Comparison of ENCODE assay signal across 14 cellular contexts in the genomic region with DNA sequence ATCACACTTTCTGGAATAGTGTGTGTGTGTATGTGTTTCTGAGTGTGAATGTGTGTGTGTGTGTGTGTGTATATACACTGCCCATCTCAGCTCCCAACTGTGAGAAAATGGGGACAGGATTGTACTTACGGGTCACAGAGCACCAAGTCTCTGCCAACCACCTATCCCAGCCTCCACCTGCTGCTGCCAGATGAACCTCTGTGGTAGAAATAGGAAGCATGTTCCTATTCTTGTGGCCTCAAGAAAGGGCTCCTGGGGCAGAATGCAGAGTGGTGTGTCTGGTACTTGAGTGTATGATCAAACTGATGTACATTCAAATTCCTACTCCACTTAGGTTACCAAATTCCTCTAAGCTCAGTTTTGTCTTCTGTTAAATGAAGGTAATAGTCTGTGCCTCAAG.
"Had no signal": no experiment of that assay in that cellular context is flagged by ENCODE, and none has a peak within 500 bp of the region (broad histone marks: within the 10 kb centered on the region; RNA-seq: fewer than 3 reads in every experiment).

No MANE protein-coding gene starts in this region.

- H3K4me1 ChIP-seq: breast epithelium had no signal

- ATAC-seq: stimulated activated effector memory CD8-positive, alpha-beta T cell treated with anti-CD3 and anti-CD28 coated beads, Interleukin-12 subunit alpha, Interleukin-12 subunit beta, amount 100 ng/mL, for 72 hours had no signal

- H3K27me3 ChIP-seq: breast epithelium had no signal

- H3K27ac ChIP-seq: breast epithelium had no signal

- DNase-seq: activated CD4-positive, CD25-positive, alpha-beta regulatory T cell treated with anti-CD3 and anti-CD28 coated beads, Interleukin-2, amount 50 U/mL, for 72 hours; activated effector memory CD4-positive, alpha-beta T cell treated with Interleukin-2 at 50 U/mL for 16 hours; activated T-cell treated with anti-CD3 and anti-CD28 coated beads, Interleukin-2, amount 50 U/mL, for 24 hours; cerebellar nuclear complex; effector CD8-positive, alpha-beta T cell; head of caudate nucleus; mesendoderm; nucleus accumbens; T-helper 1 cell had no signal

- H3K27me3 Mint-ChIP-seq: activated naive CD4-positive, alpha-beta T cell treated with anti-CD3 and anti-CD28 coated beads, Interleukin-2, amount 50 U/mL, for 24 hours; activated T-cell treated with anti-CD3 and anti-CD28 coated beads, Interleukin-2, amount 50 U/mL, for 24 hours; type B pancreatic cell had no signal

- H3K4me3 ChIP-seq: breast epithelium had no signal

- H3K27ac Mint-ChIP-seq: activated T-cell treated with anti-CD3 and anti-CD28 coated beads, Interleukin-2, amount 50 U/mL, for 24 hours; nephron; stimulated activated effector memory CD8-positive, alpha-beta T cell treated with anti-CD3 and anti-CD28 coated beads, Interleukin-12 subunit alpha, Interleukin-12 subunit beta, amount 100 ng/mL, for 72 hours; type B pancreatic cell had no signal

- H3K36me3 ChIP-seq: breast epithelium had no signal

- H3K4me3 Mint-ChIP-seq: activated T-cell treated with anti-CD3 and anti-CD28 coated beads, Interleukin-2, amount 50 U/mL, for 24 hours; nephron; stimulated activated effector memory CD8-positive, alpha-beta T cell treated with anti-CD3 and anti-CD28 coated beads, Interleukin-12 subunit alpha, Interleukin-12 subunit beta, amount 100 ng/mL, for 72 hours; type B pancreatic cell had no signal
